ENCODE assay signal across 14 cellular contexts in the genomic region with DNA sequence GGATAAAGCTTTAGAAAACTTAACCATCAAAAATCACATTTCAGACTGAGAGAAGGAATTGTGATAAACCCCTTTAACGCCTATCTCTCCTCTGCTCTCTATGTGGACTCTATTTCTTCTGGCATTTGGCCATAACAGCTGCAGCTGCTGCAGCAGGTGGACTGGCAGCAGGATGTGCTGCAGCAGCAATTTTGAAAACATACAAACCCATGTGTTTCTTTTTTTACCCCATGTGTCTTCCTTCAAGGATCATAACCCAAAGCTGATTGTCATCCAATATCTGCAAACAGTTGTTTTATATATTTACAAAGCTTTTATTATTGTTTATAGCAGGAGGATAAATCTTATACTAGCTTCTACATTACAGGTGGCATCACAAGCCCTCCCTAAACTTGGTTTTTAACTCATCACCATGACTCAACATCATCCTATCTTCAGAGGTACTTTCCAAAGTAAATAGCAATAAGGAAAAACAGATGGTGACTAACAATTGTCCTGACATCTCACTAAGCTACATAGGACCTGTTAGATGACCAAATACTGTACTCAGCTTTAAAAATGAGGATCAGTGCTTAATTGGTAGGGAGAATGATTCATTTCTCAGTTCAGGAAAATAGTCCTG. TPM values are rescaled to one million over a fixed set of nuclear protein-coding genes. Genes with fewer than 3 reads are reported as not detected.
A peak's percentile ranks its signal among the peaks of the same experiment; 100 is the strongest.
DNase-seq lines count a peak whose midpoint lies in the region; ATAC-seq, FAIRE-seq and TF ChIP-seq lines count a peak whose summit lies in the region.
"Had no signal": no experiment of that assay in that cellular context is flagged by ENCODE, and none has a peak within 500 bp of the region (broad histone marks: within the 10 kb centered on the region; RNA-seq: fewer than 3 reads in every experiment).

No MANE protein-coding gene starts in this region.

- H3K27ac ChIP-seq in A549 (peak overlapping the region; percentile 62 to 78; a peak in 5 of 6 replicates), epithelial cell of prostate (no peak overlapping the region), left lung (no peak overlapping the region), tibial nerve (no peak overlapping the region)
- H3K27ac ChIP-seq: parathyroid adenoma, upper lobe of left lung had no signal

- H3K4me1 Mint-ChIP-seq in activated CD4-positive, alpha-beta memory T cell treated with anti-CD3 and anti-CD28 coated beads for 36 hours (ENCODE audit: low read depth): peaks cover 8% of the 10 kb centered on the region
- H3K4me1 Mint-ChIP-seq: CD14-positive monocyte had no signal

- 8% methylated on average over 1 of the region's 1 CpG for WGBS in A549 (ENCODE audit: missing lambda C conversion rate)
- WGBS in tibial nerve, 2 donors: 43% methylated on average over 1 of the region's 1 CpG

- H3K9me3 ChIP-seq in A549: 0 out of 3 replicates have a peak, but pooled peaks cover 6% of the 10 kb centered on the region
- H3K9me3 ChIP-seq in left lung: no peaks in the 10 kb centered on the region
- no peaks in the 10 kb centered on the region for H3K9me3 ChIP-seq in tibial nerve
- H3K9me3 ChIP-seq: upper lobe of left lung had no signal

- H3K27me3 ChIP-seq in left lung (peaks cover 0 to 42% of the 10 kb centered on the region in 2 donors), tibial nerve (no peaks in the 10 kb centered on the region)
- H3K27me3 ChIP-seq: upper lobe of left lung had no signal

- no peak for TF ChIP-seq POLR2A in A549 (IDR thresholded peaks at IDR 0.05; ENCODE audit: low read length)
- no peak for TF ChIP-seq POLR2A in tibial nerve (IDR thresholded peaks at IDR 0.05)

- TF ChIP-seq CTCF in A549 (IDR thresholded peaks at IDR 0.05): no peak; the same call in 2 of the 3 replicates
- TF ChIP-seq CTCF in left lung (IDR thresholded peaks at IDR 0.05): no peak
- TF ChIP-seq CTCF in tibial nerve (IDR thresholded peaks at IDR 0.05): no peak

- peaks cover 23% of the 10 kb centered on the region for H3K27me3 Mint-ChIP-seq in activated CD4-positive, alpha-beta memory T cell treated with anti-CD3 and anti-CD28 coated beads for 36 hours

- POLR2A ChIA-PET in A549 (lab: Yijun Ruan, JAX): no interaction called here
- POLR2A ChIA-PET in activated CD4-positive, alpha-beta memory T cell treated with anti-CD3 and anti-CD28 coated beads for 36 hours (lab: Charles Lee): no interaction called here

- TF ChIP-seq EP300 in A549 (IDR thresholded peaks at IDR 0.05): peak; percentile 27 to 60; a peak in 2 of 5 replicates
- no peak for TF ChIP-seq EP300 in tibial nerve (IDR thresholded peaks at IDR 0.05)

- H3K9me3 Mint-ChIP-seq in activated CD4-positive, alpha-beta memory T cell treated with anti-CD3 and anti-CD28 coated beads for 36 hours: no peaks in the 10 kb centered on the region

- DNase-seq in A549 (ENCODE audit: low read depth in 1 of 2, low spot score in 1 of 2): peak; percentile 55 to 85
- peak; percentile 50 for DNase-seq in EL
- DNase-seq in NCI-H510A (lab: John Stamatoyannopoulos, UW): peak; percentile 75
- peak; percentile 53 for DNase-seq in epithelial cell of prostate (ENCODE audit: low read depth, low spot score)
- no peak for DNase-seq in left lung
- no peak for DNase-seq in activated CD4-positive, alpha-beta memory T cell treated with anti-CD3 and anti-CD28 coated beads for 36 hours
- DNase-seq in tibial nerve (ENCODE audit: low spot score in 2 of 2): no peak
- DNase-seq in GM19240 (ENCODE audit: insufficient read length, low spot score): no peak
- DNase-seq: T1000 had no signal

- H3K36me3 ChIP-seq in left lung: no peaks in the 10 kb centered on the region
- H3K36me3 ChIP-seq in tibial nerve: no peaks in the 10 kb centered on the region
- H3K36me3 ChIP-seq: upper lobe of left lung had no signal

- ATAC-seq in A549 (peak; percentile 91 to 96), left lung (no peak)
- ATAC-seq: left lobe of liver had no signal

- peak overlapping the region; percentile 62 for H3K4me2 ChIP-seq in A549

- H3K4me3 Mint-ChIP-seq in activated CD4-positive, alpha-beta memory T cell treated with anti-CD3 and anti-CD28 coated beads for 36 hours: no peak overlapping the region
- H3K4me3 Mint-ChIP-seq: CD14-positive monocyte had no signal

- no peaks in the 10 kb centered on the region for H3K36me3 Mint-ChIP-seq in activated CD4-positive, alpha-beta memory T cell treated with anti-CD3 and anti-CD28 coated beads for 36 hours
- H3K36me3 Mint-ChIP-seq: CD14-positive monocyte had no signal

- peak; percentile 100 for FAIRE-seq in A549 (lab: Jason Lieb, UNC)

- CTCF ChIA-PET in A549 (lab: Yijun Ruan, JAX): interaction anchor here (0.9 to 2.0 kb wide), 3 partner anchors 111 to 451 kb away, joined by 3 to 7 read pairs (median 3); no protein-coding TSS in a partner anchor
- CTCF ChIA-PET in activated CD4-positive, alpha-beta memory T cell treated with anti-CD3 and anti-CD28 coated beads for 36 hours (lab: Charles Lee): interaction anchor here (1.2 to 2.4 kb wide), 2 partner anchors 437 to 451 kb away, joined by 3 to 5 read pairs; no protein-coding TSS in a partner anchor

- no peak overlapping the region for H3K4me3 ChIP-seq in A549
- no peak overlapping the region for H3K4me3 ChIP-seq in left lung
- no peak overlapping the region for H3K4me3 ChIP-seq in tibial nerve
- H3K4me3 ChIP-seq: upper lobe of left lung had no signal

- H3K27ac Mint-ChIP-seq in activated CD4-positive, alpha-beta memory T cell treated with anti-CD3 and anti-CD28 coated beads for 36 hours: no peak overlapping the region
- H3K27ac Mint-ChIP-seq: CD14-positive monocyte had no signal

- peak in 1 of 2 experiments; percentile 4; a peak in 1 of 5 replicates for TF ChIP-seq RAD21 in A549 (conservative IDR thresholded peaks at IDR 0.05 in 1 of 2, IDR thresholded peaks at IDR 0.05 in 1 of 2)

- intact Hi-C loops in left lung (cut with DNase I): no loop called here
- intact Hi-C loops in activated CD4-positive, alpha-beta memory T cell treated with anti-CD3 and anti-CD28 coated beads for 36 hours (cut with micrococcal nuclease): no loop called here

- H3K4me1 ChIP-seq in A549 (peaks cover 24% of the 10 kb centered on the region), left lung (no peaks in the 10 kb centered on the region), tibial nerve (no peaks in the 10 kb centered on the region)
- H3K4me1 ChIP-seq: parathyroid adenoma, upper lobe of left lung had no signal

TF ChIP-seq in A549, 52 proteins besides CTCF, POLR2A, EP300 and RAD21 (continues in another document):
- TF ChIP-seq SMC3 (IDR thresholded peaks at IDR 0.05) (0 out of 3 replicates have a peak, but pooled peaks have one; percentile 3), CEBPB (IDR thresholded peaks at IDR 0.05) (peak in 1 of 2 experiments; percentile 10; a peak in 1 of 4 replicates), RCOR1 (IDR thresholded peaks at IDR 0.05; ENCODE audit: low read depth, low read length) (no peak), HEYL (CRISPR knock-in tag; IDR thresholded peaks at IDR 0.05) (no peak), NPAS2 (CRISPR knock-in tag; IDR thresholded peaks at IDR 0.05; ENCODE audit: borderline replicate concordance) (no peak), RFX5 (IDR thresholded peaks at IDR 0.05) (no peak)

RNA-seq across cellular contexts. Expression of a gene that starts 14.5 kb away (rescaled TPM):
- polyA plus RNA-seq in A549 (2011; rRNA removed) (not detected in 2 replicates), A549 (2017; fragmentation: RNase III; extraction: RNeasy Plus Mini Kit Qiagen cat#74134 plus additional on column Dnase treatment) (not detected in 3 replicates)
- not detected in 2 replicates for polyA plus RNA-seq in A549 (2012; cell fraction: cytosol; rRNA removed)
- not detected in 2 replicates for polyA plus RNA-seq in A549 (2012; cell fraction: nucleus; rRNA removed)
- not detected in 2 replicates for polyA minus RNA-seq in A549 (2011; rRNA and poly(A)+ RNA removed)
- total RNA-seq in left lung (not detected), tibial nerve (not detected)
- total RNA-seq in activated CD4-positive, alpha-beta memory T cell treated with anti-CD3 and anti-CD28 coated beads for 36 hours: not detected
- total RNA-seq: fibroblast of lung, left lobe of liver, upper lobe of left lung had no signal
- polyA plus RNA-seq: CD14-positive monocyte, fibroblast of lung had no signal

RNA-seq across cellular contexts. Expression of a gene that starts 20.3 kb away (rescaled TPM):
- polyA plus RNA-seq in A549 (2011; rRNA removed) (not detected in 2 replicates), A549 (2017; fragmentation: RNase III; extraction: RNeasy Plus Mini Kit Qiagen cat#74134 plus additional on column Dnase treatment) (not detected in 3 replicates)
- not detected in 2 replicates for polyA plus RNA-seq in A549 (2012; cell fraction: cytosol; rRNA removed)
- polyA plus RNA-seq in A549 (2012; cell fraction: nucleus; rRNA removed): not detected in 2 replicates
- polyA minus RNA-seq in A549 (2011; rRNA and poly(A)+ RNA removed): not detected in 2 replicates
- total RNA-seq in left lung (not detected), tibial nerve (not detected)
- not detected for total RNA-seq in activated CD4-positive, alpha-beta memory T cell treated with anti-CD3 and anti-CD28 coated beads for 36 hours
- total RNA-seq: fibroblast of lung, left lobe of liver, upper lobe of left lung had no signal
- polyA plus RNA-seq: CD14-positive monocyte, fibroblast of lung had no signal

RNA-seq across cellular contexts. Expression of a gene that starts 22.3 kb away (rescaled TPM):
- not detected in 2 replicates for polyA plus RNA-seq in A549 (2011; rRNA removed)
- polyA plus RNA-seq in A549 (2012; cell fraction: cytosol; rRNA removed): not detected in 2 replicates
- polyA plus RNA-seq in A549 (2012; cell fraction: nucleus; rRNA removed): not detected in 2 replicates
- polyA plus RNA-seq in A549 (2017; fragmentation: RNase III; extraction: RNeasy Plus Mini Kit Qiagen cat#74134 plus additional on column Dnase treatment): not detected in 3 replicates
- not detected in 2 replicates for polyA minus RNA-seq in A549 (2011; rRNA and poly(A)+ RNA removed)
- total RNA-seq in left lung: not detected
- not detected for total RNA-seq in activated CD4-positive, alpha-beta memory T cell treated with anti-CD3 and anti-CD28 coated beads for 36 hours
- total RNA-seq in tibial nerve: not detected
- total RNA-seq: fibroblast of lung, left lobe of liver, upper lobe of left lung had no signal
- polyA plus RNA-seq: CD14-positive monocyte, fibroblast of lung had no signal

RNA-seq across cellular contexts. Expression of a gene that starts 25.8 kb away (rescaled TPM):
- polyA plus RNA-seq in A549 (2011; rRNA removed) (not detected in 2 replicates), A549 (2017; fragmentation: RNase III; extraction: RNeasy Plus Mini Kit Qiagen cat#74134 plus additional on column Dnase treatment) (not detected in 3 replicates)
- not detected in 2 replicates for polyA plus RNA-seq in A549 (2012; cell fraction: cytosol; rRNA removed)
- polyA plus RNA-seq in A549 (2012; cell fraction: nucleus; rRNA removed): not detected in 2 replicates
- not detected in 2 replicates for polyA minus RNA-seq in A549 (2011; rRNA and poly(A)+ RNA removed)
- total RNA-seq in left lung (not detected), tibial nerve (not detected)
- not detected for total RNA-seq in activated CD4-positive, alpha-beta memory T cell treated with anti-CD3 and anti-CD28 coated beads for 36 hours
- total RNA-seq: fibroblast of lung, left lobe of liver, upper lobe of left lung had no signal
- polyA plus RNA-seq: CD14-positive monocyte, fibroblast of lung had no signal

RNA-seq across cellular contexts. Expression of a gene that starts 27.2 kb away (rescaled TPM):
- polyA plus RNA-seq in A549 (2011; rRNA removed) (0.32 TPM in 2 replicates), A549 (2017; fragmentation: RNase III; extraction: RNeasy Plus Mini Kit Qiagen cat#74134 plus additional on column Dnase treatment) (0.12 TPM in 2 of 3 replicates, not detected in the other)
- polyA plus RNA-seq in A549 (2012; cell fraction: cytosol; rRNA removed): 0.61 and 0.65 TPM in 2 replicates
- 0.78 and 1.1 TPM in 2 replicates for polyA plus RNA-seq in A549 (2012; cell fraction: nucleus; rRNA removed)
- polyA minus RNA-seq in A549 (2011; rRNA and poly(A)+ RNA removed): 1.2 TPM in 1 of 2 replicates, not detected in the other
- total RNA-seq in left lung (not detected), tibial nerve (not detected)
- not detected for total RNA-seq in activated CD4-positive, alpha-beta memory T cell treated with anti-CD3 and anti-CD28 coated beads for 36 hours
- total RNA-seq: fibroblast of lung, left lobe of liver, upper lobe of left lung had no signal
- polyA plus RNA-seq: CD14-positive monocyte, fibroblast of lung had no signal

Comparison
In these comparisons a context has a peak if more than half of its experiments do, and no peak if none do; other contexts are left out.
1. DNase-seq: peak in A549 (2 of 2), EL (single experiment), NCI-H510A (single experiment) and epithelial cell of prostate (single experiment); none in left lung (0 of 2), activated CD4-positive, alpha-beta memory T cell treated with anti-CD3 and anti-CD28 coated beads for 36 hours (single experiment), tibial nerve (0 of 2) and GM19240 (single experiment).
2. H3K27ac ChIP-seq: peak in A549 (2 of 2); none in epithelial cell of prostate (single experiment), left lung (0 of 2) and tibial nerve (0 of 4).